9 cellular contexts compared by ENCODE assay signal in genomic region chr19:35509861-35510625, GRCh38. TPM values are rescaled to one million over a fixed set of nuclear protein-coding genes. Genes with fewer than 3 reads are reported as not detected.
DNase-seq lines count a peak whose midpoint lies in the region; ATAC-seq and TF ChIP-seq lines count a peak whose summit lies in the region.
"Had no signal": no experiment of that assay in that cellular context is flagged by ENCODE, and none has a peak within 500 bp of the region (broad histone marks: within the 10 kb centered on the region; RNA-seq: fewer than 3 reads in every experiment).

No MANE protein-coding gene starts in this region.

- H3K23ac ChIP-seq in neuronal stem cell (ENCODE audit: low read depth, low read length, poor library complexity) = peak overlapping the region; percentile 12

- BruUV-seq in PC-3 (replicated peaks; lab: Mats Ljungman, UMichigan) = TSS peak; percentile 84

- peak overlapping the region; percentile 86 for H3K4me2 ChIP-seq in PC-3 (ENCODE audit: low read length)
- H3K4me2 ChIP-seq in neuronal stem cell (ENCODE audit: insufficient read depth, low read length, poor library complexity, severe bottlenecking) = peak overlapping the region; percentile 85

- no peak overlapping the region for H2BK5ac ChIP-seq in neuronal stem cell (ENCODE audit: low read length)

- H3K36me3 ChIP-seq in PC-3 (ENCODE audit: low read depth, low read length) = no peaks in the 10 kb centered on the region
- peaks cover 0 to 5% of the 10 kb centered on the region in 2 donors for H3K36me3 ChIP-seq in neuronal stem cell (replicated peaks in 1 of 2; ENCODE audit: control insufficient read depth in 2 of 2, insufficient read depth in 2 of 2, low read length in 2 of 2)
- H3K36me3 ChIP-seq in subcutaneous abdominal adipose tissue (ENCODE audit: control insufficient read depth in 5 of 5, insufficient read depth in 5 of 5, low read length in 5 of 5) = no peaks in the 10 kb centered on the region

- H4K8ac ChIP-seq in neuronal stem cell (ENCODE audit: low read depth, low read length) = peak overlapping the region; percentile 52

- H2BK12ac ChIP-seq in neuronal stem cell (ENCODE audit: low read length) = no peak overlapping the region

- H2BK15ac ChIP-seq in neuronal stem cell (ENCODE audit: low read length) = no peak overlapping the region

- WGBS in neuronal stem cell (ENCODE audit: extremely low coverage in 2 of 2, insufficient read length in 2 of 2, insufficient replicate concordance in 1 of 2), 2 donors = no CpG with 5 or more reads among the region's 39 CpGs

- ATAC-seq in PC-3 = peak; percentile 84

- H2BK120ac ChIP-seq in neuronal stem cell (ENCODE audit: low read depth, low read length) = no peak overlapping the region

- no peak overlapping the region for H3K4ac ChIP-seq in neuronal stem cell (ENCODE audit: low read length)

- no peak overlapping the region for H2AK5ac ChIP-seq in neuronal stem cell (ENCODE audit: low read depth, low read length)

- H3K9me3 ChIP-seq in PC-3 (ENCODE audit: low read length) (no peaks in the 10 kb centered on the region), neuronal stem cell (replicated peaks in 1 of 2; ENCODE audit: control insufficient read depth in 2 of 2, insufficient read depth in 1 of 2, low read depth in 1 of 2, low read length in 2 of 2) (no peaks in the 10 kb centered on the region), subcutaneous abdominal adipose tissue (ENCODE audit: control insufficient read depth in 5 of 5, low read length in 5 of 5) (no peaks in the 10 kb centered on the region)

- H4K20me1 ChIP-seq in PC-3 (ENCODE audit: low read length) = no peaks in the 10 kb centered on the region

- peak; percentile 81 for DNase-seq in DMS79 (lab: John Stamatoyannopoulos, UW)
- peak; percentile 92 for DNase-seq in HK-2 (ENCODE audit: unreplicated experiment)
- DNase-seq in PC-3 = peak; percentile 89
- DNase-seq in activated T-helper 9 cell treated with anti-CD3 and anti-CD28 coated beads, Interleukin-2, amount 50 U/mL, for 16 hours (ENCODE audit: low read depth) = peak; percentile 58
- DNase-seq in foreskin melanocyte = peak; percentile 26
- peak; percentile 82 for DNase-seq in neuronal stem cell (ENCODE audit: low spot score)
- DNase-seq in DMS114 treated with DMSO at 0.1 percent for 48 hours (lab: John Stamatoyannopoulos, UW; ENCODE audit: unreplicated experiment) = no peak

- H3F3A ChIP-seq in PC-3 (ENCODE audit: low read length, unreplicated experiment) = no peaks in the 10 kb centered on the region

- H3K79me1 ChIP-seq in neuronal stem cell (ENCODE audit: low read depth, low read length) = no peaks in the 10 kb centered on the region

- POLR2A ChIA-PET in PC-3 (lab: Charles Lee; ENCODE audit: unreplicated experiment) = interaction anchor here (0.7 kb wide), 2 partner anchors 46 to 138 kb away, joined by 3 read pairs; partner anchors contain the start of gene COX6B1

- peak overlapping the region; percentile 92 for H2AFZ ChIP-seq in PC-3 (ENCODE audit: low read length)
- H2AFZ ChIP-seq in neuronal stem cell (ENCODE audit: low read length) = peak overlapping the region; percentile 82

- H3K9me2 ChIP-seq in PC-3 (replicated peaks; ENCODE audit: low read length) = no peaks in the 10 kb centered on the region

- H3K9ac ChIP-seq in PC-3 (ENCODE audit: low read length) (peak overlapping the region; percentile 93), neuronal stem cell (ENCODE audit: low read depth, low read length, poor library complexity) (peak overlapping the region; percentile 22), subcutaneous abdominal adipose tissue (ENCODE audit: low read length in 5 of 5) (peak overlapping the region in 1 of 5 donors; percentile 58)

- TF ChIP-seq CTCF in PC-3 (conservative IDR thresholded peaks at IDR 0.05; ENCODE audit: low read depth, low read length) = peak; percentile 88

- CTCF ChIA-PET in PC-3 (lab: Charles Lee) = interaction anchor here (0.6 kb wide), 1 partner anchor 20 kb away, joined by 3 read pairs; no protein-coding TSS in a partner anchor

- H3K79me2 ChIP-seq in PC-3 (ENCODE audit: low read length) = peaks cover 25% of the 10 kb centered on the region

- intact Hi-C loops in PC-3 (cut with micrococcal nuclease) = loop anchor here (5.0 kb wide), 2 partner anchors 132 to 243 kb away; partner anchors contain the start of genes ETV2 and USF2

- H3K4me1 ChIP-seq in PC-3 (ENCODE audit: insufficient read depth, low read length) (peaks cover 13% of the 10 kb centered on the region; the same call in 1 of the 2 replicates), neuronal stem cell (ENCODE audit: control insufficient read depth in 2 of 2, insufficient read depth in 1 of 2, low read depth in 1 of 2, low read length in 2 of 2) (peaks cover 3 to 12% of the 10 kb centered on the region in 2 donors), subcutaneous abdominal adipose tissue (ENCODE audit: control insufficient read depth in 5 of 5, insufficient read depth in 5 of 5, low read length in 5 of 5) (peaks cover 0 to 20% (median 13%) of the 10 kb centered on the region in 5 donors)

- no peaks in the 10 kb centered on the region for H3K27me3 ChIP-seq in PC-3 (ENCODE audit: low read length)
- H3K27me3 ChIP-seq in neuronal stem cell (ENCODE audit: control insufficient read depth in 3 of 3, insufficient read depth in 3 of 3, low read depth in 1 of 3, low read length in 3 of 3) = peaks cover 0 to 97% (median 3%) of the 10 kb centered on the region in 3 experiments
- H3K27me3 ChIP-seq in subcutaneous abdominal adipose tissue (ENCODE audit: control insufficient read depth in 5 of 5, insufficient read depth in 4 of 5, low read length in 5 of 5) = peaks cover 50 to 70% (median 54%) of the 10 kb centered on the region in 5 donors

- H3K27ac ChIP-seq in PC-3 (ENCODE audit: low read length) (peak overlapping the region; percentile 77), neuronal stem cell (replicated peaks; ENCODE audit: low read length) (peak overlapping the region; percentile 63), subcutaneous abdominal adipose tissue (ENCODE audit: low read depth, low read length) (no peak overlapping the region)

- H3K18ac ChIP-seq in neuronal stem cell (ENCODE audit: low read length) = peak overlapping the region; percentile 38

- H4K91ac ChIP-seq in neuronal stem cell (ENCODE audit: low read depth, low read length, poor library complexity) = no peak overlapping the region

- H3K14ac ChIP-seq in neuronal stem cell (ENCODE audit: low read length) = no peak overlapping the region

- H3K4me3 ChIP-seq in PC-3 (ENCODE audit: low read length) (peak overlapping the region; percentile 96), neuronal stem cell (ENCODE audit: low read length in 2 of 2) (peak overlapping the region in 1 of 2 donors; percentile 81), subcutaneous abdominal adipose tissue (ENCODE audit: low read depth in 1 of 5, low read length in 5 of 5) (peak overlapping the region; percentile 26 to 61 (median 50))

RNA-seq across cellular contexts. Expression of gene DMKN, which starts 3.4 kb away (rescaled TPM):
- total RNA-seq in PC-3 (2014; rRNA removed) = 128 and 144 TPM in 2 replicates
- polyA plus RNA-seq in neuronal stem cell (2013, experiment 1 of 2) = 155 TPM
- 142 TPM for polyA plus RNA-seq in neuronal stem cell (2013, experiment 2 of 2)
- total RNA-seq: glomerular endothelial cell had no signal

RNA-seq across cellular contexts. Expression of gene SBSN, which starts 18.1 kb away (rescaled TPM):
- total RNA-seq in PC-3 (2014; rRNA removed) = 0.26 and 2.1 TPM in 2 replicates
- 0.06 TPM for polyA plus RNA-seq in neuronal stem cell (2013, experiment 1 of 2)
- polyA plus RNA-seq in neuronal stem cell (2013, experiment 2 of 2) = 0.10 TPM
- total RNA-seq: glomerular endothelial cell had no signal

RNA-seq across cellular contexts. Expression of gene KRTDAP, which starts 19.8 kb away (rescaled TPM):
- total RNA-seq in PC-3 (2014; rRNA removed) = not detected in 2 replicates
- 3.1 TPM for polyA plus RNA-seq in neuronal stem cell (2013, experiment 1 of 2)
- polyA plus RNA-seq in neuronal stem cell (2013, experiment 2 of 2) = 2.6 TPM
- total RNA-seq: glomerular endothelial cell had no signal

RNA-seq across cellular contexts. Expression of gene GAPDHS, which starts 23.2 kb away (rescaled TPM):
- not detected in 2 replicates for total RNA-seq in PC-3 (2014; rRNA removed)
- polyA plus RNA-seq in neuronal stem cell (2013, experiment 1 of 2) = 0.03 TPM
- not detected for polyA plus RNA-seq in neuronal stem cell (2013, experiment 2 of 2)
- total RNA-seq: glomerular endothelial cell had no signal

RNA-seq across cellular contexts. Expression of gene TMEM147, which starts 35.4 kb away (rescaled TPM):
- total RNA-seq in PC-3 (2014; rRNA removed) = 191 and 206 TPM in 2 replicates
- 86.7 TPM for polyA plus RNA-seq in neuronal stem cell (2013, experiment 1 of 2)
- polyA plus RNA-seq in neuronal stem cell (2013, experiment 2 of 2) = 90.3 TPM
